15 cellular contexts compared by ENCODE assay signal in the genomic region with DNA sequence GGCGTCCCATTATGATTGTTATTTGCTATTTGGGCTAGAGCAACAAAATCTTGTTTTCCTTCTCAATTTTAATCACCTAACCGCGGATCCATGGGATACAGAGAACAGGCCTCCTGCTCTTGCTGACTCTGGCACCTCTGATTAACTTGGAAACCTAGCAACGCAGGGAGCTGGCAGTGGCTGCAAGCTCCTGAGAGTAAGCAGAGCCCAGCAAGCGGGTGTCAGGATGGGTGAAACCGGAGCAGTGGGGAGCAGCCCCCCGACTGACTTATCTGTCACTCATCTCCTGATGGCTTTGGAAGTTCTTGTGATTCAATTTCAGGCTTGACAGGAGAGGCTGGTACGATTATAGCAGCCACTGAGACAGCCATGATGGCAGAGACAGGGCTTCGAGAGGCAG. TPM values are rescaled to one million over a fixed set of nuclear protein-coding genes. Genes with fewer than 3 reads are reported as not detected.
A peak's percentile ranks its signal among the peaks of the same experiment; 100 is the strongest.
DNase-seq lines count a peak whose midpoint lies in the region; ATAC-seq and TF ChIP-seq lines count a peak whose summit lies in the region.
"Had no signal": no experiment of that assay in that cellular context is flagged by ENCODE, and none has a peak within 500 bp of the region (broad histone marks: within the 10 kb centered on the region; RNA-seq: fewer than 3 reads in every experiment).

No MANE protein-coding gene starts in this region.

- no peak overlapping the region for H3K27ac ChIP-seq in right atrium auricular region
- H3K27ac ChIP-seq in esophagus muscularis mucosa (replicated peaks in 1 of 4), result peak overlapping the region; percentile 44 to 74 (median 52)
- H3K27ac ChIP-seq in layer of hippocampus (ENCODE audit: low read depth, low read length), result peak overlapping the region; percentile 72
- peak overlapping the region; percentile 51 to 77 (median 66) for H3K27ac ChIP-seq in transverse colon

- DNase-seq in Right ventricle myocardium inferior (ENCODE audit: missing footprints) (peak; percentile 69), right atrium auricular region (ENCODE audit: low spot score) (no peak), esophagus muscularis mucosa (ENCODE audit: extremely low spot score) (no peak), transverse colon (no peak), progenitor cell of endocrine pancreas (ENCODE audit: low spot score, unreplicated experiment) (no peak), SHP77 (lab: John Stamatoyannopoulos, UW) (no peak), DMS153 treated with DMSO at 0.1 percent for 48 hours (lab: John Stamatoyannopoulos, UW; ENCODE audit: unreplicated experiment) (no peak)
- DNase-seq: COR-L47, DMS79, HFFc6, KBM-7, NCI-H1048, NCI-H82 had no signal

- H3K9me3 Mint-ChIP-seq in progenitor cell of endocrine pancreas (ENCODE audit: low read depth), result no peaks in the 10 kb centered on the region
- H3K9me3 Mint-ChIP-seq: HFFc6 had no signal

- no peaks in the 10 kb centered on the region for H3K36me3 ChIP-seq in right atrium auricular region
- no peaks in the 10 kb centered on the region for H3K36me3 ChIP-seq in esophagus muscularis mucosa
- no peaks in the 10 kb centered on the region for H3K36me3 ChIP-seq in transverse colon

- H3K4me3 ChIP-seq in right atrium auricular region (no peak overlapping the region), esophagus muscularis mucosa (no peak overlapping the region), transverse colon (no peak overlapping the region)

- no peaks in the 10 kb centered on the region for H3K9me3 ChIP-seq in right atrium auricular region
- no peaks in the 10 kb centered on the region for H3K9me3 ChIP-seq in esophagus muscularis mucosa
- no peaks in the 10 kb centered on the region for H3K9me3 ChIP-seq in transverse colon

- TF ChIP-seq POLR2A in esophagus muscularis mucosa (IDR thresholded peaks at IDR 0.05; ENCODE audit: low read depth), result no peak
- no peak for TF ChIP-seq POLR2A in transverse colon (IDR thresholded peaks at IDR 0.05)

- no peak overlapping the region for H3K4me3 Mint-ChIP-seq in progenitor cell of endocrine pancreas (ENCODE audit: low read depth)
- H3K4me3 Mint-ChIP-seq: CD14-positive monocyte, HFFc6 had no signal

- ATAC-seq in Right ventricle myocardium inferior, result peak; percentile 54

- no peak overlapping the region for H3K27ac Mint-ChIP-seq in progenitor cell of endocrine pancreas
- H3K27ac Mint-ChIP-seq: HFFc6 had no signal

- H3K4me1 Mint-ChIP-seq in progenitor cell of endocrine pancreas (ENCODE audit: low read depth), result peaks cover 24% of the 10 kb centered on the region

- peaks cover 0 to 28% of the 10 kb centered on the region in 2 donors for H3K4me1 ChIP-seq in right atrium auricular region
- peaks cover 20 to 35% (median 25%) of the 10 kb centered on the region in 4 donors for H3K4me1 ChIP-seq in esophagus muscularis mucosa
- peaks cover 0 to 20% (median 2%) of the 10 kb centered on the region in 4 donors for H3K4me1 ChIP-seq in transverse colon

- WGBS in esophagus muscularis mucosa, result 63% methylated on average over 8 of the region's 9 CpGs
- 60 to 71% methylated on average over 1 to 9 of the region's 9 CpGs for WGBS in transverse colon (ENCODE audit: low coverage in 1 of 2), 2 donors

- in situ Hi-C loops in transverse colon (cut with MboI; ENCODE audit: low pct_ligation_motif_present in 1 of 4, low pct_unique_long_range_greater_than_20kb in 1 of 4, low sequenced_read_pairs in 3 of 4), result loop anchor here in 3 of 4 donors (25.0 kb wide), 2 partner anchors 620 to 795 kb away; no protein-coding TSS in a partner anchor

- intact Hi-C loops in Right ventricle myocardium inferior (cut with DNase I) (loop anchor here (2.0 kb wide), 2 partner anchors 37 to 45 kb away; a partner anchor contains a TSS), esophagus muscularis mucosa (cut with DNase I) (no loop called here), transverse colon (cut with DNase I; ENCODE audit: low total_unique reads) (no loop called here)

- no peak for TF ChIP-seq EP300 in esophagus muscularis mucosa (IDR thresholded peaks at IDR 0.05)
- no peak for TF ChIP-seq EP300 in transverse colon (IDR thresholded peaks at IDR 0.05; ENCODE audit: low read depth)

- H3K36me3 Mint-ChIP-seq in progenitor cell of endocrine pancreas (ENCODE audit: insufficient read depth), result no peaks in the 10 kb centered on the region
- H3K36me3 Mint-ChIP-seq: CD14-positive monocyte had no signal

- no peak for TF ChIP-seq CTCF in right atrium auricular region (IDR thresholded peaks at IDR 0.05)
- no peak for TF ChIP-seq CTCF in esophagus muscularis mucosa (IDR thresholded peaks at IDR 0.05)
- TF ChIP-seq CTCF in transverse colon (IDR thresholded peaks at IDR 0.05), result no peak
- no peak for TF ChIP-seq CTCF in progenitor cell of endocrine pancreas (IDR thresholded peaks at IDR 0.05; ENCODE audit: unreplicated experiment)

- H3K27me3 Mint-ChIP-seq in progenitor cell of endocrine pancreas, result no peaks in the 10 kb centered on the region

- no peaks in the 10 kb centered on the region for H3K27me3 ChIP-seq in right atrium auricular region
- no peaks in the 10 kb centered on the region for H3K27me3 ChIP-seq in esophagus muscularis mucosa
- H3K27me3 ChIP-seq in layer of hippocampus (ENCODE audit: control insufficient read depth, insufficient read depth, low read length), result no peaks in the 10 kb centered on the region
- no peaks in the 10 kb centered on the region for H3K27me3 ChIP-seq in transverse colon

RNA-seq across cellular contexts. Expression of a gene that starts 45.5 kb away (rescaled TPM):
- total RNA-seq in Right ventricle myocardium inferior, result 58.8 TPM
- total RNA-seq in right atrium auricular region, result 10 to 100 TPM; 35.4 to 56.0 TPM
- total RNA-seq in esophagus muscularis mucosa, result 100 to 1,000 TPM in 2 of 4 donors, 10 to 100 TPM in 2; 48.6 to 129 (median 104) TPM
- 10 to 100 TPM; 54.9 to 75.6 (median 69.6) TPM for total RNA-seq in transverse colon
- total RNA-seq in progenitor cell of endocrine pancreas, result 66.0 and 77.9 TPM in 2 replicates

Comparison
In these comparisons a context has a peak if more than half of its experiments do, and no peak if none do; other contexts are left out.
1. H3K27ac ChIP-seq: peak in esophagus muscularis mucosa (4 of 4), layer of hippocampus (single experiment) and transverse colon (4 of 4); none in right atrium auricular region (0 of 2).